Comparison of ENCODE assay signal across 9 cellular contexts in genomic region chr14:80211143-80212024, GRCh38. TPM values are rescaled to one million over a fixed set of nuclear protein-coding genes. Genes with fewer than 3 reads are reported as not detected.
DNase-seq lines count a peak whose midpoint lies in the region; ATAC-seq, FAIRE-seq and TF ChIP-seq lines count a peak whose summit lies in the region.
"Had no signal": no experiment of that assay in that cellular context is flagged by ENCODE, and none has a peak within 500 bp of the region (broad histone marks: within the 10 kb centered on the region; RNA-seq: fewer than 3 reads in every experiment).

Gene DIO2 (minus strand): TSS chr14:80211504. CDS start chr14:80211472, 32 bp downstream.

- H3K79me1 ChIP-seq in H1 (ENCODE audit: low read depth, low read length): no peaks in the 10 kb centered on the region

- H3K4me1 ChIP-seq in HUES48 (ENCODE audit: control insufficient read depth, insufficient read depth, low read length): peaks cover 8% of the 10 kb centered on the region
- no peaks in the 10 kb centered on the region; a peak in 1 of 7 replicates for H3K4me1 ChIP-seq in H1 (replicated peaks in 1 of 4; ENCODE audit: control insufficient read depth in 3 of 4, insufficient read depth in 4 of 4, low read length in 3 of 4)
- H3K4me1 ChIP-seq in muscle layer of duodenum (ENCODE audit: control insufficient read depth in 1 of 2, insufficient read depth in 2 of 2, low read length in 2 of 2): no peaks in the 10 kb centered on the region

- H3K23me2 ChIP-seq in H1 (ENCODE audit: low read depth, low read length): no peaks in the 10 kb centered on the region

- TF ChIP-seq RAD21 in H1 (IDR thresholded peaks at IDR 0.05 in 1 of 2, conservative IDR thresholded peaks at IDR 0.05 in 1 of 2; ENCODE audit: low read depth in 2 of 2, low read length in 2 of 2): no peak

- H2BK20ac ChIP-seq in H1 (ENCODE audit: low read length): no peak within 1 kb of the TSS

- no peak for TF ChIP-seq EP300 in H1 (IDR thresholded peaks at IDR 0.05; ENCODE audit: borderline replicate concordance in 1 of 2, low read depth in 2 of 2, low read length in 2 of 2)

- no peak within 1 kb of the TSS for H3K4me3 Mint-ChIP-seq in stimulated activated naive CD8-positive, alpha-beta T cell treated with anti-CD3 and anti-CD28 coated beads, Interleukin-15, amount 100 ng/mL, for 72 hours

- ATAC-seq in stimulated activated naive CD8-positive, alpha-beta T cell treated with anti-CD3 and anti-CD28 coated beads, Interleukin-15, amount 100 ng/mL, for 72 hours: no peak
- no peak for ATAC-seq in HG03159 (IDR thresholded peaks at IDR 0.05; ENCODE audit: unreplicated experiment)
- no peak for ATAC-seq in HG02840 (IDR thresholded peaks at IDR 0.05; ENCODE audit: low FRiP score, unreplicated experiment)

- POLR2A ChIA-PET in H1 (lab: Charles Lee; ENCODE audit: partially characterized antibody): no interaction called here

- peak within 1 kb of the TSS; percentile 82 for H2AFZ ChIP-seq in H1 (ENCODE audit: low read length)

- no peak within 1 kb of the TSS for H2BK5ac ChIP-seq in H1 (ENCODE audit: low read depth, low read length)

- H3K4me1 Mint-ChIP-seq in stimulated activated naive CD8-positive, alpha-beta T cell treated with anti-CD3 and anti-CD28 coated beads, Interleukin-15, amount 100 ng/mL, for 72 hours: no peaks in the 10 kb centered on the region

- CTCF ChIA-PET in H1 (lab: Charles Lee; ENCODE audit: partially characterized antibody): interaction anchor here (0.7 to 2.2 kb wide), 7 partner anchors 9 to 638 kb away, joined by 3 to 8 read pairs (median 4); no protein-coding TSS in a partner anchor

- H3K79me2 ChIP-seq in H1 (ENCODE audit: control insufficient read depth in 1 of 2, insufficient read depth in 2 of 2, low read length in 2 of 2): no peaks in the 10 kb centered on the region

- H2BK15ac ChIP-seq in H1 (ENCODE audit: low read length): no peak within 1 kb of the TSS

- H3K27ac ChIP-seq in HUES48 (ENCODE audit: low read depth, low read length) (no peak within 1 kb of the TSS), H1 (ENCODE audit: low read depth, low read length) (no peak within 1 kb of the TSS), muscle layer of duodenum (ENCODE audit: low read length) (no peak within 1 kb of the TSS)

- H3K4me3 ChIP-seq in HUES48 (ENCODE audit: low read depth, low read length) (peak within 1 kb of the TSS; percentile 17; the same call in 1 of the 2 replicates), H1 (ENCODE audit: extremely low read depth in 1 of 4, insufficient read depth in 2 of 4, low read depth in 3 of 4, low read length in 4 of 4) (no peak within 1 kb of the TSS), muscle layer of duodenum (ENCODE audit: low read depth in 1 of 2, low read length in 2 of 2) (peak within 1 kb of the TSS; percentile 33 to 49)

- no peak within 1 kb of the TSS for H3K4me2 ChIP-seq in H1 (ENCODE audit: insufficient read depth in 1 of 2, low read depth in 2 of 2, low read length in 2 of 2)

- H3K36me3 ChIP-seq in HUES48 (ENCODE audit: control insufficient read depth, insufficient read depth, low read length) (no peaks in the 10 kb centered on the region), H1 (ENCODE audit: control insufficient read depth in 2 of 4, insufficient read depth in 4 of 4, low read length in 3 of 4) (no peaks in the 10 kb centered on the region), muscle layer of duodenum (ENCODE audit: control insufficient read depth in 1 of 2, insufficient read depth in 2 of 2, low read length in 2 of 2) (no peaks in the 10 kb centered on the region)

- no peak within 1 kb of the TSS for H3K4ac ChIP-seq in H1 (replicated peaks; ENCODE audit: insufficient read length, low read depth, low read length)

- no peak within 1 kb of the TSS for H4K91ac ChIP-seq in H1 (replicated peaks; ENCODE audit: insufficient read length, low read length)

- H3K9me3 Mint-ChIP-seq in stimulated activated naive CD8-positive, alpha-beta T cell treated with anti-CD3 and anti-CD28 coated beads, Interleukin-15, amount 100 ng/mL, for 72 hours: no peaks in the 10 kb centered on the region

- H2AK5ac ChIP-seq in H1 (ENCODE audit: low read depth, low read length): no peak within 1 kb of the TSS

- H3K9me3 ChIP-seq in HUES48 (ENCODE audit: control insufficient read depth, insufficient read depth, low read length) (no peaks in the 10 kb centered on the region), H1 (ENCODE audit: insufficient read depth in 2 of 2, low read depth in 1 of 2, low read length in 1 of 2) (no peaks in the 10 kb centered on the region), muscle layer of duodenum (ENCODE audit: control insufficient read depth in 1 of 2, low read length in 2 of 2) (no peaks in the 10 kb centered on the region)

- H4K8ac ChIP-seq in H1 (ENCODE audit: extremely low read depth, insufficient read depth, low read length): peak within 1 kb of the TSS; percentile 45; the same call in 1 of the 2 replicates

- no peak for TF ChIP-seq POLR2A in H1 (IDR thresholded peaks at IDR 0.05; ENCODE audit: control extremely low read depth in 1 of 2, low read depth in 2 of 2, low read length in 2 of 2)

- no peak within 1 kb of the TSS for H2BK120ac ChIP-seq in H1 (replicated peaks; ENCODE audit: low read depth, low read length)

- peak; percentile 48 for DNase-seq in A172 (ENCODE audit: low spot score)
- no peak for DNase-seq in H1 (ENCODE audit: low read depth in 1 of 2, low spot score in 2 of 2)
- no peak for DNase-seq in stimulated activated naive CD8-positive, alpha-beta T cell treated with anti-CD3 and anti-CD28 coated beads, Interleukin-15, amount 100 ng/mL, for 72 hours
- DNase-seq in effector CD8-positive, alpha-beta T cell (lab: John Stamatoyannopoulos, UW): no peak

- no peak within 1 kb of the TSS for H3K56ac ChIP-seq in H1 (replicated peaks; ENCODE audit: insufficient read length, low read depth, low read length)

- H3K9ac ChIP-seq in HUES48 (ENCODE audit: low read depth, low read length): no peak within 1 kb of the TSS
- no peak within 1 kb of the TSS for H3K9ac ChIP-seq in H1 (replicated peaks in 1 of 4; ENCODE audit: extremely low read depth in 1 of 4, low read depth in 3 of 4, low read length in 3 of 4)

- 83% methylated on average over 14 of the region's 17 CpGs; no CpG with 5 or more reads in 1 of the 2 experiments for WGBS in H1 (ENCODE audit: extremely low coverage in 1 of 2, insufficient coverage in 1 of 2, insufficient read length in 1 of 2, insufficient replicate concordance in 2 of 2, low coverage in 1 of 2, low lambda C conversion rate in 2 of 2, missing lambda C conversion rate in 1 of 2), 2 experiments

- H3K27me3 ChIP-seq in HUES48 (ENCODE audit: control insufficient read depth, insufficient read depth, low read length): peaks cover 9% of the 10 kb centered on the region; the same call in 1 of the 2 replicates
- H3K27me3 ChIP-seq in H1 (replicated peaks in 1 of 4; ENCODE audit: control insufficient read depth in 3 of 4, extremely low read depth in 1 of 4, insufficient read depth in 3 of 4, low read length in 3 of 4): no peaks in the 10 kb centered on the region
- no peaks in the 10 kb centered on the region for H3K27me3 ChIP-seq in muscle layer of duodenum (ENCODE audit: low read depth, low read length)

- H4K20me1 ChIP-seq in H1 (replicated peaks in 1 of 2; ENCODE audit: control insufficient read depth in 1 of 2, insufficient read depth in 2 of 2, low read length in 2 of 2): no peaks in the 10 kb centered on the region

- no peak within 1 kb of the TSS for H3K18ac ChIP-seq in H1 (ENCODE audit: extremely low read depth, low read length)

- H3K27ac Mint-ChIP-seq in stimulated activated naive CD8-positive, alpha-beta T cell treated with anti-CD3 and anti-CD28 coated beads, Interleukin-15, amount 100 ng/mL, for 72 hours: no peak within 1 kb of the TSS

- no peak for TF ChIP-seq CTCF in H1 (IDR thresholded peaks at IDR 0.05; ENCODE audit: control extremely low read depth in 1 of 3, insufficient read depth in 1 of 3, low read depth in 1 of 3, low read length in 3 of 3)

- no peak within 1 kb of the TSS for H3K23ac ChIP-seq in H1 (ENCODE audit: insufficient read length)

- H3K14ac ChIP-seq in H1 (ENCODE audit: insufficient read length): no peak within 1 kb of the TSS

- no peak within 1 kb of the TSS for H4K5ac ChIP-seq in H1 (ENCODE audit: insufficient read length, low read depth, low read length)

- FAIRE-seq in H1 (lab: Jason Lieb, UNC): no peak

- no peak within 1 kb of the TSS for H2BK12ac ChIP-seq in H1 (ENCODE audit: low read depth, low read length)

- H3K27me3 Mint-ChIP-seq in stimulated activated naive CD8-positive, alpha-beta T cell treated with anti-CD3 and anti-CD28 coated beads, Interleukin-15, amount 100 ng/mL, for 72 hours: peaks cover 8% of the 10 kb centered on the region

TF ChIP-seq in H1, 55 proteins besides CTCF, POLR2A, EP300 and RAD21:
- peak; percentile 51 for TF ChIP-seq MAX (IDR thresholded peaks at IDR 0.05)
- no peak for TF ChIP-seq RFX5 (IDR thresholded peaks at IDR 0.05; ENCODE audit: borderline replicate concordance, low read depth, low read length)

RNA-seq across cellular contexts. Expression of gene DIO2, which starts in this region (rescaled TPM):
- total RNA-seq in A172 (2014; rRNA removed; shearing (Covaris generic)): 22.4 and 40.5 TPM in 2 replicates
- total RNA-seq in H1 (2021; fragmentation: NEBNext Ultra II Directional; extraction: Animal tissue kit (Norgen Biotek cat#: 25700)): 0.23 and 0.65 TPM in 2 replicates
- polyA plus RNA-seq in H1 (2011; rRNA removed): 0.03 and 0.11 TPM in 2 replicates
- polyA plus RNA-seq in H1 (2011; cell fraction: cytosol; rRNA removed): 0.31 TPM
- 1.3 TPM for polyA plus RNA-seq in H1 (2011; cell fraction: nucleus; rRNA removed)
- polyA plus RNA-seq in H1 (2012, experiment 1 of 2): 0.03 to 0.15 TPM (median 0.05 TPM) in 3 of 4 replicates, not detected in the other
- polyA plus RNA-seq in H1 (2012, experiment 2 of 2): not detected
- polyA plus RNA-seq in H1 (2013, experiment 1 of 2): 0.22 TPM
- 0.31 TPM for polyA plus RNA-seq in H1 (2013, experiment 2 of 2)
- 0.24 and 1.4 TPM in 2 replicates for polyA minus RNA-seq in H1 (2011; rRNA and poly(A)+ RNA removed)
- 1.8 TPM for polyA minus RNA-seq in H1 (2011; cell fraction: cytosol; rRNA and poly(A)+ RNA removed)
- 0.50 TPM for polyA minus RNA-seq in H1 (2011; cell fraction: nucleus; rRNA and poly(A)+ RNA removed)
- total RNA-seq: T-helper 2 cell treated with Interferon-gamma antibody and Interleukin-4, amounts not matched to agents 100 ng/mL and 5 ng/mL, for 36 hours had no signal

Comparison
In these comparisons a context has a peak if more than half of its experiments do, and no peak if none do; other contexts are left out.
1. RNA of gene DIO2 (total RNA-seq): 22.4 to 40.5 TPM in A172; 0.23 to 0.65 TPM in H1; every median in the first group is over 10 times any median in the second.
2. H3K4me3 ChIP-seq: peak in HUES48 (single experiment) and muscle layer of duodenum (2 of 2); none in H1 (0 of 4).